Comparison of ENCODE assay signal across 18 cellular contexts in genomic region chr1:9809122-9809521, GRCh38. TPM values are rescaled to one million over a fixed set of nuclear protein-coding genes. Genes with fewer than 3 reads are reported as not detected.
DNase-seq lines count a peak whose midpoint lies in the region; ATAC-seq and TF ChIP-seq lines count a peak whose summit lies in the region.
"Had no signal": no experiment of that assay in that cellular context is flagged by ENCODE, and none has a peak within 500 bp of the region (broad histone marks: within the 10 kb centered on the region; RNA-seq: fewer than 3 reads in every experiment).

No MANE protein-coding gene starts in this region.

- CTCF ChIA-PET in CD4-positive, alpha-beta T cell (lab: Charles Lee): no interaction called here

- DNase-seq in CD4-positive, alpha-beta T cell: no peak
- DNase-seq in MV-4-11 (lab: John Stamatoyannopoulos, UW) (peak; percentile 58), natural killer cell (no peak), posterior vena cava (ENCODE audit: low spot score) (no peak), G401 (ENCODE audit: low spot score) (no peak), ascending aorta (ENCODE audit: low spot score in 2 of 2) (no peak)
- DNase-seq in effector memory CD8-positive, alpha-beta T cell: no peak
- no peak for DNase-seq in stimulated activated CD4-positive, alpha-beta T cell treated with anti-CD3 and anti-CD28 coated beads, Interleukin-4, amount 100 ng/mL, for 4 hours
- DNase-seq: activated CD8-positive, alpha-beta memory T cell treated with anti-CD3 and anti-CD28 coated beads, Interleukin-2, amount 10 ng/mL, durations not matched to agents 7 days and 5 days; dermis blood vessel endothelial cell; MG63; NCI-H446; PC-9; stimulated activated CD4-positive, alpha-beta T cell treated with anti-CD3 and anti-CD28 coated beads, Interleukin-2, amount 100 ng/mL, for 24 hours; T-helper 9 cell had no signal

- H3K27me3 Mint-ChIP-seq in CD4-positive, alpha-beta T cell: no peaks in the 10 kb centered on the region
- H3K27me3 Mint-ChIP-seq in effector memory CD8-positive, alpha-beta T cell: no peaks in the 10 kb centered on the region
- no peaks in the 10 kb centered on the region for H3K27me3 Mint-ChIP-seq in natural killer cell (ENCODE audit: low read depth in 2 of 2)
- H3K27me3 Mint-ChIP-seq: activated CD8-positive, alpha-beta memory T cell treated with anti-CD3 and anti-CD28 coated beads, Interleukin-2, amount 10 ng/mL, durations not matched to agents 7 days and 5 days; stimulated activated naive CD8-positive, alpha-beta T cell treated with anti-CD3 and anti-CD28 coated beads, Interleukin-15, Interleukin-2, amounts not matched to agents 100 ng/mL and 50 ng/mL, for 24 hours had no signal

- no peaks in the 10 kb centered on the region for H3K4me1 ChIP-seq in ascending aorta

- TF ChIP-seq CTCF in CD4-positive, alpha-beta T cell (IDR thresholded peaks at IDR 0.05): no peak
- TF ChIP-seq CTCF in natural killer cell (IDR thresholded peaks at IDR 0.05) (no peak), ascending aorta (IDR thresholded peaks at IDR 0.05) (no peak)

- H3K27ac ChIP-seq in CD4-positive, alpha-beta T cell (ENCODE audit: low read depth, low read length): no peak overlapping the region
- H3K27ac ChIP-seq in ascending aorta: no peak overlapping the region
- H3K27ac ChIP-seq: BLaER1 treated with 17β-estradiol and CSF1 and Interleukin-3, amounts not matched to agents 10 nM and 100 nM; parathyroid adenoma; PC-9 had no signal

- H3K27ac Mint-ChIP-seq in CD4-positive, alpha-beta T cell: peak overlapping the region; percentile 15
- H3K27ac Mint-ChIP-seq in effector memory CD8-positive, alpha-beta T cell: peak overlapping the region; percentile 74 to 91
- peak overlapping the region; percentile 67 to 74 for H3K27ac Mint-ChIP-seq in natural killer cell
- H3K27ac Mint-ChIP-seq: activated CD8-positive, alpha-beta memory T cell treated with anti-CD3 and anti-CD28 coated beads, Interleukin-2, amount 10 ng/mL, durations not matched to agents 7 days and 5 days; stimulated activated naive CD8-positive, alpha-beta T cell treated with anti-CD3 and anti-CD28 coated beads, Interleukin-15, Interleukin-2, amounts not matched to agents 100 ng/mL and 50 ng/mL, for 24 hours had no signal

- H3K4me3 ChIP-seq in ascending aorta: no peak overlapping the region
- H3K4me3 ChIP-seq: BLaER1 treated with 17β-estradiol and CSF1 and Interleukin-3, amounts not matched to agents 10 nM and 100 nM; MG63; PC-9 had no signal

- peaks cover 52% of the 10 kb centered on the region for H3K4me1 Mint-ChIP-seq in CD4-positive, alpha-beta T cell (ENCODE audit: low read depth)
- peaks cover 29 to 42% of the 10 kb centered on the region in 2 donors for H3K4me1 Mint-ChIP-seq in effector memory CD8-positive, alpha-beta T cell (ENCODE audit: low read depth in 2 of 2)
- H3K4me1 Mint-ChIP-seq in natural killer cell: peaks cover 29 to 30% of the 10 kb centered on the region in 2 donors

- H3K36me3 ChIP-seq in ascending aorta: no peaks in the 10 kb centered on the region
- H3K36me3 ChIP-seq: MG63 had no signal

- no peaks in the 10 kb centered on the region for H3K9me3 ChIP-seq in CD4-positive, alpha-beta T cell (ENCODE audit: control insufficient read depth, low read length)
- H3K9me3 ChIP-seq in ascending aorta: no peaks in the 10 kb centered on the region
- H3K9me3 ChIP-seq: BLaER1 treated with 17β-estradiol and CSF1 and Interleukin-3, amounts not matched to agents 10 nM and 100 nM; MG63 had no signal

- H3K9me3 Mint-ChIP-seq in CD4-positive, alpha-beta T cell: no peaks in the 10 kb centered on the region
- H3K9me3 Mint-ChIP-seq in effector memory CD8-positive, alpha-beta T cell: no peaks in the 10 kb centered on the region
- H3K9me3 Mint-ChIP-seq in natural killer cell: no peaks in the 10 kb centered on the region
- H3K9me3 Mint-ChIP-seq: stimulated activated naive CD8-positive, alpha-beta T cell treated with anti-CD3 and anti-CD28 coated beads, Interleukin-15, Interleukin-2, amounts not matched to agents 100 ng/mL and 50 ng/mL, for 24 hours had no signal

- intact Hi-C loops in CD4-positive, alpha-beta T cell (cut with DNase I, micrococcal nuclease): no loop called here
- intact Hi-C loops in natural killer cell (cut with micrococcal nuclease) (no loop called here), posterior vena cava (cut with DNase I) (no loop called here), ascending aorta (cut with DNase I) (no loop called here)

- POLR2A ChIA-PET in CD4-positive, alpha-beta T cell (lab: Charles Lee): no interaction called here

- in situ Hi-C loops in G401 (cut with HindIII; ENCODE audit: low sequenced_read_pairs): no loop called here

- H3K36me3 Mint-ChIP-seq in CD4-positive, alpha-beta T cell (ENCODE audit: low read depth): peaks cover 3% of the 10 kb centered on the region
- H3K36me3 Mint-ChIP-seq in effector memory CD8-positive, alpha-beta T cell (ENCODE audit: insufficient read depth): peaks cover 14% of the 10 kb centered on the region
- H3K36me3 Mint-ChIP-seq in natural killer cell: no peaks in the 10 kb centered on the region

- ATAC-seq in CD4-positive, alpha-beta T cell (ENCODE audit: poor library complexity): no peak
- no peak for ATAC-seq in effector memory CD8-positive, alpha-beta T cell (replicated peaks)
- ATAC-seq in natural killer cell: peak in 1 of 3 donors; percentile 63
- ATAC-seq: activated CD8-positive, alpha-beta memory T cell treated with anti-CD3 and anti-CD28 coated beads, Interleukin-2, amount 10 ng/mL, durations not matched to agents 7 days and 5 days had no signal

- no peaks in the 10 kb centered on the region for H3K27me3 ChIP-seq in CD4-positive, alpha-beta T cell (ENCODE audit: control insufficient read depth, insufficient read depth, low read length)
- no peaks in the 10 kb centered on the region for H3K27me3 ChIP-seq in ascending aorta
- H3K27me3 ChIP-seq: BLaER1 treated with 17β-estradiol and CSF1 and Interleukin-3, amounts not matched to agents 10 nM and 100 nM; MG63 had no signal

- H3K4me3 Mint-ChIP-seq in CD4-positive, alpha-beta T cell: no peak overlapping the region
- H3K4me3 Mint-ChIP-seq in effector memory CD8-positive, alpha-beta T cell: no peak overlapping the region
- H3K4me3 Mint-ChIP-seq in natural killer cell: no peak overlapping the region
- H3K4me3 Mint-ChIP-seq: activated CD8-positive, alpha-beta memory T cell treated with anti-CD3 and anti-CD28 coated beads, Interleukin-2, amount 10 ng/mL, durations not matched to agents 7 days and 5 days; stimulated activated naive CD8-positive, alpha-beta T cell treated with anti-CD3 and anti-CD28 coated beads, Interleukin-15, Interleukin-2, amounts not matched to agents 100 ng/mL and 50 ng/mL, for 24 hours had no signal

RNA-seq across cellular contexts. Expression of gene CLSTN1, which starts 14.6 kb away (rescaled TPM):
- 10 to 100 TPM; 66.8 to 68.1 TPM for total RNA-seq in CD4-positive, alpha-beta T cell
- 100 to 1,000 TPM in 1 of 3 donors, 10 to 100 TPM in 2; 83.1 to 114 (median 94.5) TPM for total RNA-seq in natural killer cell
- total RNA-seq in posterior vena cava: 10 to 100 TPM; 59.8 to 77.9 TPM
- 136 and 175 TPM in 2 replicates for total RNA-seq in G401 (2014; rRNA removed; shearing (Covaris generic))
- total RNA-seq in ascending aorta: 84.6 TPM

Comparison
In these comparisons a context has a peak if more than half of its experiments do, and no peak if none do; other contexts are left out.
1. H3K27ac Mint-ChIP-seq: peak in every context shown above with its lines; median percentile 82 in effector memory CD8-positive, alpha-beta T cell; 70 in natural killer cell; 15 in CD4-positive, alpha-beta T cell.